ENCODE assay signal across 8 cellular contexts in genomic region chr16:65117701-65118448, GRCh38. TPM values are rescaled to one million over a fixed set of nuclear protein-coding genes. Genes with fewer than 3 reads are reported as not detected.
A peak's percentile ranks its signal among the peaks of the same experiment; 100 is the strongest.
DNase-seq lines count a peak whose midpoint lies in the region; ATAC-seq, FAIRE-seq and TF ChIP-seq lines count a peak whose summit lies in the region.

No MANE protein-coding gene starts in this region.

- no peak overlapping the region for H3K4me3 ChIP-seq in bronchial epithelial cell (ENCODE audit: low read depth, low read length)

- peak; percentile 94 for TF ChIP-seq CTCF in bronchial epithelial cell (IDR thresholded peaks at IDR 0.05; ENCODE audit: insufficient read depth, low read length, severe bottlenecking)

- H3K36me3 ChIP-seq in bronchial epithelial cell (ENCODE audit: control insufficient read depth, insufficient read depth, low read length), result no peaks in the 10 kb centered on the region

- ATAC-seq in GM21381 (IDR thresholded peaks at IDR 0.05; ENCODE audit: unreplicated experiment) (peak; percentile 66), HG03097 (IDR thresholded peaks at IDR 0.05; ENCODE audit: low FRiP score, unreplicated experiment) (no peak)

- DNase-seq in G401 (ENCODE audit: low spot score) (peak; percentile 94), HuH-7 (ENCODE audit: low spot score) (peak; percentile 59), OCI-M1 (lab: John Stamatoyannopoulos, UW) (peak; percentile 87), bronchial epithelial cell (ENCODE audit: low read depth) (peak; percentile 69), islet precursor cell (peak; percentile 87)
- DNase-seq in stimulated activated CD4-positive, alpha-beta T cell treated with anti-CD3 and anti-CD28 coated beads, Interleukin-2, amount 100 ng/mL, for 24 hours, result peak; percentile 30 to 41

- in situ Hi-C loops in G401 (cut with HindIII; ENCODE audit: low sequenced_read_pairs), result no loop called here

- H3K27me3 ChIP-seq in bronchial epithelial cell (ENCODE audit: control insufficient read depth, insufficient read depth, low read length), result no peaks in the 10 kb centered on the region

- peak; percentile 89 for FAIRE-seq in bronchial epithelial cell (lab: Jason Lieb, UNC)

RNA-seq across cellular contexts. Expression of gene CDH11, which starts 4.0 kb away (rescaled TPM):
- total RNA-seq in G401 (2014; rRNA removed; shearing (Covaris generic)), result not detected in 2 replicates
- 23.8 and 82.1 TPM in 2 replicates for total RNA-seq in bronchial epithelial cell

Comparison
In these comparisons a context has a peak if more than half of its experiments do, and no peak if none do; other contexts are left out.
1. DNase-seq: peak in every context shown above with its lines; median percentile 94 in G401; 87 in OCI-M1; 87 in islet precursor cell; 69 in bronchial epithelial cell; 59 in HuH-7; 36 in stimulated activated CD4-positive, alpha-beta T cell treated with anti-CD3 and anti-CD28 coated beads, Interleukin-2, amount 100 ng/mL, for 24 hours.
2. RNA of gene CDH11, which starts 4.0 kb away (total RNA-seq): 23.8 to 82.1 TPM in bronchial epithelial cell; not detected in G401; every median in the first group is over 10 times any median in the second.